Comparison of ENCODE assay signal across 34 cellular contexts in genomic region chr10:114060456-114060855, GRCh38. TPM values are rescaled to one million over a fixed set of nuclear protein-coding genes. Genes with fewer than 3 reads are reported as not detected.
DNase-seq lines count a peak whose midpoint lies in the region; ATAC-seq and TF ChIP-seq lines count a peak whose summit lies in the region.
"Had no signal": no experiment of that assay in that cellular context is flagged by ENCODE, and none has a peak within 500 bp of the region (broad histone marks: within the 10 kb centered on the region; RNA-seq: fewer than 3 reads in every experiment).

No MANE protein-coding gene starts in this region.

- H3K36me3 Mint-ChIP-seq in activated CD8-positive, alpha-beta memory T cell treated with anti-CD3 and anti-CD28 coated beads, Interleukin-2, amount 10 ng/mL, durations not matched to agents 7 days and 5 days = no peaks in the 10 kb centered on the region
- no peaks in the 10 kb centered on the region for H3K36me3 Mint-ChIP-seq in natural killer cell
- H3K36me3 Mint-ChIP-seq: activated naive CD4-positive, alpha-beta T cell treated with anti-CD3 and anti-CD28 coated beads, Interleukin-2, amount 50 U/mL, for 24 hours; CD8-positive, alpha-beta T cell; WTC11 had no signal

- no peaks in the 10 kb centered on the region for H3K27me3 ChIP-seq in upper lobe of right lung
- H3K27me3 ChIP-seq: colonic mucosa, pancreas had no signal

- TF ChIP-seq POLR2A in NB4 (IDR thresholded peaks at IDR 0.05; ENCODE audit: extremely low read depth, insufficient read length) = no peak

- no peaks in the 10 kb centered on the region for H3K9me3 Mint-ChIP-seq in activated CD8-positive, alpha-beta memory T cell treated with anti-CD3 and anti-CD28 coated beads, Interleukin-2, amount 10 ng/mL, durations not matched to agents 7 days and 5 days (ENCODE audit: low read depth)
- H3K9me3 Mint-ChIP-seq in natural killer cell = no peaks in the 10 kb centered on the region
- H3K9me3 Mint-ChIP-seq: activated naive CD4-positive, alpha-beta T cell treated with anti-CD3 and anti-CD28 coated beads, Interleukin-2, amount 50 U/mL, for 24 hours; CD8-positive, alpha-beta T cell; WTC11 had no signal

- TF ChIP-seq CTCF in NB4 (IDR thresholded peaks at IDR 0.05; ENCODE audit: low read depth, low read length) = no peak
- no peak for TF ChIP-seq CTCF in natural killer cell (IDR thresholded peaks at IDR 0.05)
- no peak for TF ChIP-seq CTCF in upper lobe of right lung (IDR thresholded peaks at IDR 0.05)

- CTCF ChIA-PET in activated CD8-positive, alpha-beta memory T cell treated with anti-CD3 and anti-CD28 coated beads, Interleukin-2, amount 10 ng/mL, durations not matched to agents 7 days and 5 days (lab: Charles Lee) = interaction anchor here (0.9 to 4.1 kb wide), 4 partner anchors 8 to 35 kb away, joined by 3 to 16 read pairs (median 6); no protein-coding TSS in a partner anchor

- H3K4me1 ChIP-seq in upper lobe of right lung = peaks cover 9% of the 10 kb centered on the region
- H3K4me1 ChIP-seq: colonic mucosa, transverse colon had no signal

- intact Hi-C loops in natural killer cell (cut with micrococcal nuclease) = no loop called here
- intact Hi-C loops in upper lobe of right lung (cut with DNase I) = no loop called here

- H3K36me3 ChIP-seq in upper lobe of right lung = no peaks in the 10 kb centered on the region
- H3K36me3 ChIP-seq: colonic mucosa, pancreas, transverse colon had no signal

- DNase-seq in activated CD8-positive, alpha-beta memory T cell treated with anti-CD3 and anti-CD28 coated beads, Interleukin-2, amount 10 ng/mL, durations not matched to agents 7 days and 5 days = no peak
- no peak for DNase-seq in activated CD8-positive, alpha-beta memory T cell treated with anti-CD3 and anti-CD28 coated beads, Interleukin-2, amount 50 U/mL, for 4 hours
- DNase-seq in NB4 (ENCODE audit: low read depth) (peak; percentile 92), SKM-1 (lab: John Stamatoyannopoulos, UW; ENCODE audit: unreplicated experiment) (peak; percentile 72), natural killer cell (no peak), NCI-H526 treated with DMSO at 0.1 percent for 48 hours (lab: John Stamatoyannopoulos, UW) (no peak), upper lobe of right lung (no peak), left lobe of liver (ENCODE audit: low spot score) (no peak)
- DNase-seq: activated CD4-positive, alpha-beta T cell treated with anti-CD3 and anti-CD28 coated beads, Interleukin-2, amount 50 U/mL, for 1 hour; activated CD8-positive, alpha-beta memory T cell treated with anti-CD3 and anti-CD28 coated beads, Interleukin-2, amount 50 U/mL, for 48 hours; aorta; CD8-positive, alpha-beta T cell; colonic mucosa; effector CD8-positive, alpha-beta T cell; EL; erythroblast; head of caudate nucleus; KG1; mucosa of descending colon; NCI-H1048; NCI-H1694 treated with DMSO at 0.1 percent for 48 hours; NCI-H2171; NCI-H510A; NK-92 treated with Interleukin-12 subunit alpha and Interleukin-12 subunit beta, amount 100 ng/mL, for 24 hours; pancreas; RPMI8226; SK-N-SH; small intestine; stimulated activated CD4-positive, alpha-beta T cell treated with anti-CD3 and anti-CD28 coated beads, Interleukin-1b, Interleukin-23, amount 100 ng/mL, for 48 hours; stimulated activated CD8-positive, alpha-beta memory T cell treated with anti-CD3 and anti-CD28 coated beads, Interleukin-4, amount 100 ng/mL, for 48 hours; transverse colon had no signal

- no peak overlapping the region for H3K27ac ChIP-seq in upper lobe of right lung
- H3K27ac ChIP-seq: colonic mucosa, pancreas, transverse colon had no signal

- H3K4me3 ChIP-seq in NB4 (ENCODE audit: low read depth, low read length) = no peak overlapping the region
- no peak overlapping the region for H3K4me3 ChIP-seq in upper lobe of right lung
- H3K4me3 ChIP-seq: colonic mucosa, mucosa of descending colon, pancreas, transverse colon had no signal

- H3K9me3 ChIP-seq in upper lobe of right lung = no peaks in the 10 kb centered on the region
- H3K9me3 ChIP-seq: colonic mucosa, mucosa of descending colon, pancreas, SK-N-SH, transverse colon had no signal

- H3K27me3 Mint-ChIP-seq in activated CD8-positive, alpha-beta memory T cell treated with anti-CD3 and anti-CD28 coated beads, Interleukin-2, amount 10 ng/mL, durations not matched to agents 7 days and 5 days = peaks cover 22% of the 10 kb centered on the region
- peaks cover 0 to 14% of the 10 kb centered on the region in 2 donors for H3K27me3 Mint-ChIP-seq in natural killer cell (ENCODE audit: low read depth in 2 of 2)

- ATAC-seq in activated CD8-positive, alpha-beta memory T cell treated with anti-CD3 and anti-CD28 coated beads, Interleukin-2, amount 10 ng/mL, durations not matched to agents 7 days and 5 days = peak; percentile 36
- ATAC-seq in natural killer cell (peak in 1 of 3 donors; percentile 49), upper lobe of right lung (no peak), left lobe of liver (no peak)
- ATAC-seq: CD8-positive, alpha-beta T cell; mucosa of descending colon; pancreas had no signal

- H3K27ac Mint-ChIP-seq in activated CD8-positive, alpha-beta memory T cell treated with anti-CD3 and anti-CD28 coated beads, Interleukin-2, amount 10 ng/mL, durations not matched to agents 7 days and 5 days = no peak overlapping the region
- no peak overlapping the region for H3K27ac Mint-ChIP-seq in natural killer cell
- H3K27ac Mint-ChIP-seq: activated naive CD4-positive, alpha-beta T cell treated with anti-CD3 and anti-CD28 coated beads, Interleukin-2, amount 50 U/mL, for 24 hours; CD8-positive, alpha-beta T cell had no signal

- peaks cover 31% of the 10 kb centered on the region for H3K4me1 Mint-ChIP-seq in activated CD8-positive, alpha-beta memory T cell treated with anti-CD3 and anti-CD28 coated beads, Interleukin-2, amount 10 ng/mL, durations not matched to agents 7 days and 5 days
- peaks cover 9 to 23% of the 10 kb centered on the region in 2 donors for H3K4me1 Mint-ChIP-seq in natural killer cell
- H3K4me1 Mint-ChIP-seq: activated naive CD4-positive, alpha-beta T cell treated with anti-CD3 and anti-CD28 coated beads, Interleukin-2, amount 50 U/mL, for 24 hours had no signal

- H3K4me3 Mint-ChIP-seq in activated CD8-positive, alpha-beta memory T cell treated with anti-CD3 and anti-CD28 coated beads, Interleukin-2, amount 10 ng/mL, durations not matched to agents 7 days and 5 days = no peak overlapping the region
- peak overlapping the region; percentile 13 for H3K4me3 Mint-ChIP-seq in natural killer cell
- H3K4me3 Mint-ChIP-seq: activated naive CD4-positive, alpha-beta T cell treated with anti-CD3 and anti-CD28 coated beads, Interleukin-2, amount 50 U/mL, for 24 hours; CD8-positive, alpha-beta T cell; WTC11 had no signal

RNA-seq across cellular contexts. Expression of gene ADRB1, which starts 16.8 kb away (rescaled TPM):
- 1 to 10 TPM; 2.3 to 2.8 TPM for total RNA-seq in activated CD8-positive, alpha-beta memory T cell treated with anti-CD3 and anti-CD28 coated beads, Interleukin-2, amount 10 ng/mL, durations not matched to agents 7 days and 5 days
- total RNA-seq in natural killer cell = 1 to 10 TPM in 2 of 3 donors, under 1 TPM in 1; 0.12 to 2.9 (median 2.1) TPM
- 18.6 TPM for total RNA-seq in upper lobe of right lung
- 0.10 TPM for total RNA-seq in left lobe of liver
- total RNA-seq: T-helper 2 cell treated with Interferon-gamma antibody and Interleukin-4, amounts not matched to agents 100 ng/mL and 5 ng/mL, for 36 hours had no signal

Comparison
In these comparisons a context has a peak if more than half of its experiments do, and no peak if none do; other contexts are left out.
1. DNase-seq: peak in NB4 (single experiment) and SKM-1 (single experiment); none in activated CD8-positive, alpha-beta memory T cell treated with anti-CD3 and anti-CD28 coated beads, Interleukin-2, amount 10 ng/mL, durations not matched to agents 7 days and 5 days (single experiment), activated CD8-positive, alpha-beta memory T cell treated with anti-CD3 and anti-CD28 coated beads, Interleukin-2, amount 50 U/mL, for 4 hours (single experiment), natural killer cell (single experiment), NCI-H526 treated with DMSO at 0.1 percent for 48 hours (single experiment), upper lobe of right lung (single experiment) and left lobe of liver (single experiment).